ENCODE assay signal across 8 cellular contexts in genomic region chrX:41085883-41086626, GRCh38. TPM values are rescaled to one million over a fixed set of nuclear protein-coding genes. Genes with fewer than 3 reads are reported as not detected.
DNase-seq lines count a peak whose midpoint lies in the region; ATAC-seq and TF ChIP-seq lines count a peak whose summit lies in the region.

No MANE protein-coding gene starts in this region.

- no peaks in the 10 kb centered on the region for H3K9me3 Mint-ChIP-seq in activated CD4-positive, alpha-beta memory T cell treated with anti-CD3 and anti-CD28 coated beads for 36 hours
- H3K9me3 Mint-ChIP-seq in memory B cell = no peaks in the 10 kb centered on the region

- ATAC-seq in GM21529 (IDR thresholded peaks at IDR 0.05; ENCODE audit: unreplicated experiment) (peak; percentile 11), memory B cell (ENCODE audit: low read depth) (peak; percentile 1)

- H3K27ac Mint-ChIP-seq in activated CD4-positive, alpha-beta memory T cell treated with anti-CD3 and anti-CD28 coated beads for 36 hours = peak overlapping the region; percentile 100
- H3K27ac Mint-ChIP-seq in memory B cell = peak overlapping the region; percentile 98

- H3K4me3 Mint-ChIP-seq in activated CD4-positive, alpha-beta memory T cell treated with anti-CD3 and anti-CD28 coated beads for 36 hours = peak overlapping the region; percentile 80
- peak overlapping the region; percentile 89 for H3K4me3 Mint-ChIP-seq in memory B cell

- H3K27me3 Mint-ChIP-seq in activated CD4-positive, alpha-beta memory T cell treated with anti-CD3 and anti-CD28 coated beads for 36 hours = no peaks in the 10 kb centered on the region
- no peaks in the 10 kb centered on the region for H3K27me3 Mint-ChIP-seq in memory B cell

- intact Hi-C loops in activated CD4-positive, alpha-beta memory T cell treated with anti-CD3 and anti-CD28 coated beads for 36 hours (cut with micrococcal nuclease) = loop anchor here (2.0 to 10.0 kb wide), 7 partner anchors 31 to 911 kb away; partner anchors contain the start of genes ATP6AP2, CXorf38 and MED14

- no peak for TF ChIP-seq CTCF in NB4 (IDR thresholded peaks at IDR 0.05; ENCODE audit: low read depth, low read length)

- DNase-seq in D341Med (ENCODE audit: low spot score) (peak; percentile 59), NB4 (ENCODE audit: low read depth) (peak; percentile 61), memory B cell (ENCODE audit: low spot score in 2 of 2) (peak; percentile 25 to 53), amniotic stem cell (lab: John Stamatoyannopoulos, UW) (no peak)
- DNase-seq in activated CD4-positive, alpha-beta memory T cell treated with anti-CD3 and anti-CD28 coated beads for 36 hours = peak; percentile 58
- DNase-seq in effector CD4-positive, alpha-beta T cell = peak; percentile 35
- DNase-seq in stimulated activated CD8-positive, alpha-beta memory T cell treated with anti-CD3 and anti-CD28 coated beads, Interleukin-12 subunit alpha, Interleukin-12 subunit beta, amount 100 ng/mL, for 4 hours (ENCODE audit: low read depth) = peak; percentile 29

- POLR2A ChIA-PET in activated CD4-positive, alpha-beta memory T cell treated with anti-CD3 and anti-CD28 coated beads for 36 hours (lab: Charles Lee) = interaction anchor here (0.7 to 2.8 kb wide), 6 partner anchors 14 to 439 kb away, joined by 4 to 13 read pairs (median 6); partner anchors contain the start of genes CXorf38 and DDX3X

- CTCF ChIA-PET in activated CD4-positive, alpha-beta memory T cell treated with anti-CD3 and anti-CD28 coated beads for 36 hours (lab: Charles Lee) = interaction anchor here (1.3 to 3.4 kb wide), 3 partner anchors 10 to 208 kb away, joined by 3 to 23 read pairs (median 3); no protein-coding TSS in a partner anchor

- H3K36me3 Mint-ChIP-seq in activated CD4-positive, alpha-beta memory T cell treated with anti-CD3 and anti-CD28 coated beads for 36 hours = peaks cover 6% of the 10 kb centered on the region
- peaks cover 4% of the 10 kb centered on the region for H3K36me3 Mint-ChIP-seq in memory B cell

- H3K4me1 Mint-ChIP-seq in activated CD4-positive, alpha-beta memory T cell treated with anti-CD3 and anti-CD28 coated beads for 36 hours (ENCODE audit: low read depth) = peaks cover 30% of the 10 kb centered on the region
- H3K4me1 Mint-ChIP-seq in memory B cell = peaks cover 2% of the 10 kb centered on the region

- no peak for TF ChIP-seq POLR2A in NB4 (IDR thresholded peaks at IDR 0.05; ENCODE audit: extremely low read depth, insufficient read length)

- H3K4me3 ChIP-seq in NB4 (ENCODE audit: low read depth, low read length) = peak overlapping the region; percentile 93

RNA-seq across cellular contexts. Expression of gene USP9X, which starts 0.8 kb away (rescaled TPM):
- 10 to 100 TPM; 55.8 to 57.5 TPM for total RNA-seq in activated CD4-positive, alpha-beta memory T cell treated with anti-CD3 and anti-CD28 coated beads for 36 hours
